Comparison of ENCODE assay signal across 8 cellular contexts in genomic region chr17:73231841-73232586, GRCh38.
DNase-seq lines count a peak whose midpoint lies in the region; ATAC-seq and TF ChIP-seq lines count a peak whose summit lies in the region.

No MANE protein-coding gene starts in this region.

- DNase-seq in DMS 273 (lab: John Stamatoyannopoulos, UW; ENCODE audit: unreplicated experiment) (peak; percentile 98), HuH-7 (ENCODE audit: low spot score) (peak; percentile 96), activated T-cell treated with anti-CD3 and anti-CD28 coated beads for 1 hour (ENCODE audit: low read depth) (peak; percentile 97), epidermal melanocyte (ENCODE audit: insufficient read length, low spot score) (peak; percentile 87), middle frontal gyrus (ENCODE audit: extremely low spot score, low spot score) (peak; percentile 92)
- peak; percentile 95 for DNase-seq in stimulated activated CD8-positive, alpha-beta memory T cell treated with anti-CD3 and anti-CD28 coated beads, Interleukin-2, amount 100 ng/mL, for 1 hour (ENCODE audit: low read depth in 2 of 2)

- no peaks in the 10 kb centered on the region for H3K27me3 ChIP-seq in OCI-LY1 (ENCODE audit: insufficient read depth, low read length)

- no peaks in the 10 kb centered on the region for H3K9me2 ChIP-seq in OCI-LY1 (ENCODE audit: low read depth, low read length)

- no peak overlapping the region for H2AFZ ChIP-seq in OCI-LY1 (ENCODE audit: low read length)

- peaks cover 52% of the 10 kb centered on the region for H3K4me1 ChIP-seq in OCI-LY1 (ENCODE audit: insufficient read depth, low read length, severe bottlenecking)

- H3K36me3 ChIP-seq in OCI-LY1 (ENCODE audit: insufficient read depth, low read length), result peaks cover 31% of the 10 kb centered on the region

- peak overlapping the region; percentile 96 for H3K4me2 ChIP-seq in OCI-LY1 (ENCODE audit: low read length)

- H3K27ac ChIP-seq in OCI-LY1 (ENCODE audit: low read depth, low read length, poor library complexity, severe bottlenecking), result peak overlapping the region; percentile 53

- peak overlapping the region; percentile 97 for H3K4me3 ChIP-seq in OCI-LY1 (ENCODE audit: low read depth, low read length, poor library complexity, severe bottlenecking)

- no peaks in the 10 kb centered on the region; the same call in 1 of the 2 replicates for H3F3A ChIP-seq in OCI-LY1 (ENCODE audit: insufficient read depth, low read length)

- peaks cover 43% of the 10 kb centered on the region for H3K79me2 ChIP-seq in OCI-LY1 (ENCODE audit: insufficient read depth, low read length)

- peak overlapping the region; percentile 95 for H3K9ac ChIP-seq in OCI-LY1 (ENCODE audit: low read length)

- H3K9me3 ChIP-seq in OCI-LY1 (ENCODE audit: low read length), result no peaks in the 10 kb centered on the region

- TF ChIP-seq CTCF in OCI-LY1 (IDR thresholded peaks at IDR 0.05; ENCODE audit: low read length), result no peak

- no peaks in the 10 kb centered on the region for H4K20me1 ChIP-seq in OCI-LY1 (ENCODE audit: insufficient read depth, low read length)

- ATAC-seq in GM21515 (IDR thresholded peaks at IDR 0.05; ENCODE audit: unreplicated experiment), result peak; percentile 73

Comparison
In these comparisons a context has a peak if more than half of its experiments do, and no peak if none do; other contexts are left out.
1. Peak in every context shown above with its lines: DNase-seq, ATAC-seq, H3K4me3 ChIP-seq and H3K27ac ChIP-seq.